In genomic region chr1:235739631-235740030, GRCh38 we compare ENCODE assay signal across 15 cellular contexts.
DNase-seq lines count a peak whose midpoint lies in the region; ATAC-seq and TF ChIP-seq lines count a peak whose summit lies in the region.
"Had no signal": no experiment of that assay in that cellular context is flagged by ENCODE, and none has a peak within 500 bp of the region (broad histone marks: within the 10 kb centered on the region; RNA-seq: fewer than 3 reads in every experiment).

No MANE protein-coding gene starts in this region.

- no peak overlapping the region for H3K4me2 ChIP-seq in skeletal muscle satellite cell (ENCODE audit: low read length)

- WGBS in right cardiac atrium: 72% methylated on average over 6 of the region's 6 CpGs

- H3K4me3 ChIP-seq in cardiac fibroblast (replicated peaks in 1 of 2; ENCODE audit: low read depth in 2 of 2, low read length in 2 of 2): no peak overlapping the region
- no peak overlapping the region for H3K4me3 ChIP-seq in foreskin fibroblast (ENCODE audit: low read depth in 1 of 2, low read length in 2 of 2)
- H3K4me3 ChIP-seq in skeletal muscle satellite cell (ENCODE audit: low read length): no peak overlapping the region
- no peak overlapping the region for H3K4me3 ChIP-seq in right cardiac atrium (ENCODE audit: low read length)

- H3K9me3 Mint-ChIP-seq in HFFc6: no peaks in the 10 kb centered on the region
- H3K9me3 Mint-ChIP-seq in effector memory CD8-positive, alpha-beta T cell: no peaks in the 10 kb centered on the region

- peaks cover 60% of the 10 kb centered on the region for H3K4me1 ChIP-seq in skeletal muscle satellite cell (ENCODE audit: control insufficient read depth, insufficient read depth, low read length)
- H3K4me1 ChIP-seq in right cardiac atrium (ENCODE audit: control insufficient read depth, insufficient read depth, low read length): no peaks in the 10 kb centered on the region

- no peak for ATAC-seq in effector memory CD8-positive, alpha-beta T cell (replicated peaks)
- ATAC-seq in right cardiac atrium: no peak

- H3K4me3 Mint-ChIP-seq in HFFc6: no peak overlapping the region; the same call in 1 of the 2 replicates
- H3K4me3 Mint-ChIP-seq in effector memory CD8-positive, alpha-beta T cell: no peak overlapping the region
- H3K4me3 Mint-ChIP-seq: CD4-positive, CD25-positive, alpha-beta regulatory T cell had no signal

- no peak for TF ChIP-seq CTCF in HFFc6 (IDR thresholded peaks at IDR 0.05)
- no peak for TF ChIP-seq CTCF in cardiac fibroblast (IDR thresholded peaks at IDR 0.05; ENCODE audit: low read depth, low read length)
- no peak for TF ChIP-seq CTCF in foreskin fibroblast (IDR thresholded peaks at IDR 0.05; ENCODE audit: low read depth, low read length)
- TF ChIP-seq CTCF in GM13977 (IDR thresholded peaks at IDR 0.05; ENCODE audit: extremely low read depth, insufficient read depth, missing control alignments): no peak

- H3K27me3 ChIP-seq in skeletal muscle satellite cell (ENCODE audit: control insufficient read depth, insufficient read depth, low read length) (no peaks in the 10 kb centered on the region), right cardiac atrium (ENCODE audit: control insufficient read depth, insufficient read depth) (no peaks in the 10 kb centered on the region)

- H3K27me3 Mint-ChIP-seq in HFFc6 (ENCODE audit: insufficient read depth): peaks cover 4% of the 10 kb centered on the region
- no peaks in the 10 kb centered on the region for H3K27me3 Mint-ChIP-seq in effector memory CD8-positive, alpha-beta T cell
- H3K27me3 Mint-ChIP-seq: CD4-positive, CD25-positive, alpha-beta regulatory T cell had no signal

- in situ Hi-C loops in GM13977 (cut with MboI; ENCODE audit: low pct_unique_long_range_greater_than_20kb, low sequenced_read_pairs, unreplicated experiment): no loop called here

- DNase-seq in HFFc6 (no peak), cardiac fibroblast (ENCODE audit: low read depth in 2 of 2) (peak; percentile 29 to 45), foreskin fibroblast (peak; percentile 11 to 33), GM13977 (ENCODE audit: low spot score) (no peak), glomerular visceral epithelial cell (ENCODE audit: extremely low spot score) (no peak), right cardiac atrium (no peak)
- no peak for DNase-seq in effector memory CD8-positive, alpha-beta T cell
- DNase-seq: Caco-2; CD4-positive, CD25-positive, alpha-beta regulatory T cell; MV-4-11; NCI-H1417 treated with DMSO at 0.1 percent for 48 hours; NCI-H1930; NCI-H2171; NCI-H69 had no signal

- H3K9me3 ChIP-seq in skeletal muscle satellite cell (replicated peaks; ENCODE audit: low read length) (no peaks in the 10 kb centered on the region), right cardiac atrium (ENCODE audit: control insufficient read depth, low read length) (no peaks in the 10 kb centered on the region)
- H3K9me3 ChIP-seq: Caco-2 had no signal

- intact Hi-C loops in right cardiac atrium (cut with DNase I): no loop called here

- peak overlapping the region; percentile 5 for H3K9ac ChIP-seq in skeletal muscle satellite cell (ENCODE audit: low read depth, low read length)

- H3K36me3 ChIP-seq in skeletal muscle satellite cell (ENCODE audit: insufficient read depth, low read length): peaks cover 25% of the 10 kb centered on the region

- H3K27ac ChIP-seq in right cardiac atrium (ENCODE audit: low read length): no peak overlapping the region

- peak overlapping the region; percentile 76 for H3K27ac Mint-ChIP-seq in HFFc6
- no peak overlapping the region for H3K27ac Mint-ChIP-seq in effector memory CD8-positive, alpha-beta T cell
- H3K27ac Mint-ChIP-seq: CD4-positive, CD25-positive, alpha-beta regulatory T cell had no signal

- peaks cover 48% of the 10 kb centered on the region for H3K36me3 Mint-ChIP-seq in HFFc6 (ENCODE audit: low read depth)
- H3K36me3 Mint-ChIP-seq in effector memory CD8-positive, alpha-beta T cell (ENCODE audit: insufficient read depth): peaks cover 42% of the 10 kb centered on the region

- H3K4me1 Mint-ChIP-seq in HFFc6 (ENCODE audit: low read depth): peaks cover 71% of the 10 kb centered on the region
- peaks cover 0 to 8% of the 10 kb centered on the region in 2 donors for H3K4me1 Mint-ChIP-seq in effector memory CD8-positive, alpha-beta T cell (ENCODE audit: low read depth in 2 of 2)

Comparison
In these comparisons a context has a peak if more than half of its experiments do, and no peak if none do; other contexts are left out.
1. DNase-seq: peak in cardiac fibroblast (2 of 2) and foreskin fibroblast (2 of 2); none in HFFc6 (single experiment), effector memory CD8-positive, alpha-beta T cell (0 of 3), GM13977 (single experiment), glomerular visceral epithelial cell (single experiment) and right cardiac atrium (0 of 3).